ENCODE assay signal across 8 cellular contexts in genomic region chr2:127106998-127107621, GRCh38. TPM values are rescaled to one million over a fixed set of nuclear protein-coding genes. Genes with fewer than 3 reads are reported as not detected.
DNase-seq lines count a peak whose midpoint lies in the region; ATAC-seq and TF ChIP-seq lines count a peak whose summit lies in the region.

Gene BIN1, minus strand, starts transcription at chr2:127107154. Its CDS starts 211 bp downstream, at chr2:127106943.

- peak; percentile 97 to 98 for DNase-seq in Caco-2
- peak; percentile 40 for DNase-seq in HS-5 (ENCODE audit: low read depth)
- peak; percentile 94 for DNase-seq in RPMI7951 (ENCODE audit: low read depth)
- DNase-seq in activated effector memory CD4-positive, alpha-beta T cell treated with Interleukin-2 at 50 U/mL for 16 hours: peak; percentile 53
- peak; percentile 92 for DNase-seq in fibroblast of pulmonary artery (ENCODE audit: low read depth)
- DNase-seq in natural killer cell treated with Interleukin-12 subunit alpha and Interleukin-12 subunit beta and Interleukin-15 and Interleukin-18, amount 100 ng/mL, for 72 hours (ENCODE audit: low spot score): peak; percentile 90
- DNase-seq in stimulated activated naive CD4-positive, alpha-beta T cell treated with Interleukin-2 at 50 U/mL for 16 hours (lab: John Stamatoyannopoulos, UW): peak; percentile 73

- H3K36me3 Mint-ChIP-seq in Caco-2 (ENCODE audit: insufficient read depth, unreplicated experiment): peaks cover 8% of the 10 kb centered on the region
- no peaks in the 10 kb centered on the region for H3K36me3 Mint-ChIP-seq in natural killer cell treated with Interleukin-12 subunit alpha and Interleukin-12 subunit beta and Interleukin-15 and Interleukin-18, amount 100 ng/mL, for 72 hours

- peak; percentile 80 for ATAC-seq in GM21367 (IDR thresholded peaks at IDR 0.05; ENCODE audit: unreplicated experiment)
- peak; percentile 92 to 95 for ATAC-seq in natural killer cell treated with Interleukin-12 subunit alpha and Interleukin-12 subunit beta and Interleukin-15 and Interleukin-18, amount 100 ng/mL, for 72 hours

- POLR2A ChIA-PET in Caco-2 (lab: Charles Lee): interaction anchor here (0.6 to 1.4 kb wide), 10 partner anchors 8 to 187 kb away, joined by 3 to 24 read pairs (median 4); partner anchors contain the start of gene ERCC3

- H3K4me3 ChIP-seq in Caco-2 (ENCODE audit: low read depth, low read length) (peak within 1 kb of the TSS; percentile 98), fibroblast of pulmonary artery (replicated peaks; ENCODE audit: low read depth, low read length) (peak within 1 kb of the TSS; percentile 79)

- H3K4me1 Mint-ChIP-seq in Caco-2 (ENCODE audit: low read depth, unreplicated experiment): peaks cover 38% of the 10 kb centered on the region
- peaks cover 3 to 6% of the 10 kb centered on the region in 2 donors for H3K4me1 Mint-ChIP-seq in natural killer cell treated with Interleukin-12 subunit alpha and Interleukin-12 subunit beta and Interleukin-15 and Interleukin-18, amount 100 ng/mL, for 72 hours (ENCODE audit: low read depth in 2 of 2)

- H3K9me3 ChIP-seq in Caco-2: no peaks in the 10 kb centered on the region

- H3K27me3 Mint-ChIP-seq in Caco-2 (ENCODE audit: insufficient read depth, unreplicated experiment): no peaks in the 10 kb centered on the region
- peaks cover 6 to 13% of the 10 kb centered on the region in 2 donors for H3K27me3 Mint-ChIP-seq in natural killer cell treated with Interleukin-12 subunit alpha and Interleukin-12 subunit beta and Interleukin-15 and Interleukin-18, amount 100 ng/mL, for 72 hours

- H3K27ac Mint-ChIP-seq in Caco-2 (ENCODE audit: unreplicated experiment): peak within 1 kb of the TSS; percentile 84
- no peak within 1 kb of the TSS for H3K27ac Mint-ChIP-seq in natural killer cell treated with Interleukin-12 subunit alpha and Interleukin-12 subunit beta and Interleukin-15 and Interleukin-18, amount 100 ng/mL, for 72 hours

- no TSS peak for BruUV-seq in Caco-2 (replicated peaks; lab: Mats Ljungman, UMichigan)

- CTCF ChIA-PET in Caco-2 (lab: Charles Lee): interaction anchor here (0.6 to 1.4 kb wide), 8 partner anchors 8 to 90 kb away, joined by 3 to 12 read pairs (median 6); no protein-coding TSS in a partner anchor

- H3K36me3 ChIP-seq in Caco-2 (ENCODE audit: control insufficient read depth, insufficient read depth, low read length): peaks cover 2% of the 10 kb centered on the region; the same call in 1 of the 2 replicates

- intact Hi-C loops in Caco-2 (cut with micrococcal nuclease; ENCODE audit: unreplicated experiment): loop anchor here (1.0 to 2.0 kb wide), 5 partner anchors 11 to 110 kb away; no protein-coding TSS in a partner anchor

- TF ChIP-seq CTCF in Caco-2 (IDR thresholded peaks at IDR 0.05; ENCODE audit: insufficient read depth in 1 of 2, low read depth in 1 of 2, low read length in 1 of 2, severe bottlenecking in 1 of 2, unreplicated experiment in 1 of 2): no peak
- TF ChIP-seq CTCF in fibroblast of pulmonary artery (IDR thresholded peaks at IDR 0.05; ENCODE audit: low read length, missing control alignments): no peak

- H3K9me3 Mint-ChIP-seq in Caco-2 (ENCODE audit: unreplicated experiment): no peaks in the 10 kb centered on the region
- no peaks in the 10 kb centered on the region for H3K9me3 Mint-ChIP-seq in natural killer cell treated with Interleukin-12 subunit alpha and Interleukin-12 subunit beta and Interleukin-15 and Interleukin-18, amount 100 ng/mL, for 72 hours

- no peaks in the 10 kb centered on the region for H3K27me3 ChIP-seq in Caco-2 (replicated peaks; ENCODE audit: control insufficient read depth, insufficient read depth, low read length)

- H3K4me3 Mint-ChIP-seq in Caco-2 (ENCODE audit: unreplicated experiment): peak within 1 kb of the TSS; percentile 85
- peak within 1 kb of the TSS; percentile 92 for H3K4me3 Mint-ChIP-seq in natural killer cell treated with Interleukin-12 subunit alpha and Interleukin-12 subunit beta and Interleukin-15 and Interleukin-18, amount 100 ng/mL, for 72 hours

- H3K4me1 ChIP-seq in Caco-2: peaks cover 47% of the 10 kb centered on the region

RNA-seq across cellular contexts. Expression of gene BIN1, which starts in this region (rescaled TPM):
- 198 and 205 TPM in 2 replicates for total RNA-seq in Caco-2 (2022)
- 105 TPM in 2 replicates for total RNA-seq in RPMI7951 (2014; rRNA removed; shearing (Covaris generic))
- 10 to 100 TPM; 18.0 to 35.9 TPM for total RNA-seq in natural killer cell treated with Interleukin-12 subunit alpha and Interleukin-12 subunit beta and Interleukin-15 and Interleukin-18, amount 100 ng/mL, for 72 hours

Comparison
In these comparisons a context has a peak if more than half of its experiments do, and no peak if none do; other contexts are left out.
1. Peak in every context shown above with its lines: DNase-seq, ATAC-seq and H3K4me3 ChIP-seq.
2. DNase-seq: peak in every context shown above with its lines; median percentile 98 in Caco-2; 94 in RPMI7951; 92 in fibroblast of pulmonary artery; 90 in natural killer cell treated with Interleukin-12 subunit alpha and Interleukin-12 subunit beta and Interleukin-15 and Interleukin-18, amount 100 ng/mL, for 72 hours; 73 in stimulated activated naive CD4-positive, alpha-beta T cell treated with Interleukin-2 at 50 U/mL for 16 hours; 53 in activated effector memory CD4-positive, alpha-beta T cell treated with Interleukin-2 at 50 U/mL for 16 hours; 40 in HS-5.